1 cellular context compared by ENCODE assay signal in the genomic region with DNA sequence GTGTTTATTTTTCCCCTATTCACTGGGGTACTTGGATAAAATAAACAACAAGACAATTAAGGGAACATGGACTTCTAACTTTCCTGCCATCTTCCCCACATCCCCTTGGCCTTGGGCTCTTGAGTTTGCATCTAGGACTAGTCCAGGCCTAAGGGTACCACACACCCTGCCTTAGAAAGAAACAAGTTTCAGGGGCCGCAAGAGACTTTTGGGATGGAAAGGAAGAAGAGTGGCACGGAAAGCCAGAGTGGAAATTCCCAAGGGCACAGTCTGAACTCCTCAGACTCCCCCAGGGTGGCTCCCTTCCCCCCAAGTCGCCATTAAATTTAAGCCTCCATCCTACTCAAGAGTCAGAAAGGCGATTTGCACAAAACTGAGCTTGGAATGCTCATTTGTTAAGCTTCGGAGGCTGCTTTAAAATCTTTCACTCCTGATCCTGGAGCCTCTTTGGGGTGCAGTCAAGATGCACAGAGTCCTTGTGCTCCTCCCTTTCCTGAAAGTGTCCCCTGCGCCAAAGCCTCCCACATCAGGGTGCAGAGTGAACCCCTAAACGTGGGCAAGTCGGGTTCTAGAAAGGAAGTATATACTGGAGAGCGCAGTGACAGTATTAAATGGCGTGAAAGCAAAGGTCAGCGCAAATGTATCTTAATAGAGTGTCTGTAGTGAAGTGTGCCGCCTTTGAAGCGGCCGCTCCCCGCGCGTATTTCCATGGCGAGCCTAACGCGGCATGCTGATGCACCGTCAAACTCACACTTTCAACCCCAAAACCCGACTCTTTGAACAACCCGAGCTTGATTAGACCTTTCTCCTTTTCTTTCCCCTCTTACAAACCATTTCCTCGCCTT.
TF ChIP-seq lines count a peak whose summit lies in the region.

No MANE protein-coding gene starts in this region.

TF ChIP-seq in WTC11, 78 proteins besides CTCF, POLR2A, EP300 and RAD21 (continued from another document):
- TF ChIP-seq AR (CRISPR knock-in tag; IDR thresholded peaks at IDR 0.05) (no peak), ELF4 (CRISPR knock-in tag; IDR thresholded peaks at IDR 0.05; ENCODE audit: low read depth) (no peak), EMX1 (CRISPR knock-in tag; IDR thresholded peaks at IDR 0.05) (no peak)
- TF ChIP-seq, protein P1, sequence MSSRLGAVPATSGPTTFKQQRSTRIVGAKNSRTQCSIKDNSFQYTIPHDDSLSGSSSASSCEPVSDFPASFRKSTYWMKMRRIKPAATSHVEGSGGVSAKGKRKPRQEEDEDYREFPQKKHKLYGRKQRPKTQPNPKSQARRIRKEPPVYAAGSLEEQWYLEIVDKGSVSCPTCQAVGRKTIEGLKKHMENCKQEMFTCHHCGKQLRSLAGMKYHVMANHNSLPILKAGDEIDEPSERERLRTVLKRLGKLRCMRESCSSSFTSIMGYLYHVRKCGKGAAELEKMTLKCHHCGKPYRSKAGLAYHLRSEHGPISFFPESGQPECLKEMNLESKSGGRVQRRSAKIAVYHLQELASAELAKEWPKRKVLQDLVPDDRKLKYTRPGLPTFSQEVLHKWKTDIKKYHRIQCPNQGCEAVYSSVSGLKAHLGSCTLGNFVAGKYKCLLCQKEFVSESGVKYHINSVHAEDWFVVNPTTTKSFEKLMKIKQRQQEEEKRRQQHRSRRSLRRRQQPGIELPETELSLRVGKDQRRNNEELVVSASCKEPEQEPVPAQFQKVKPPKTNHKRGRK (CRISPR knock-in tag; IDR thresholded peaks at IDR 0.05; ENCODE audit: borderline replicate concordance) = no peak
